In genomic region chr15:70596354-70597055, GRCh38 we compare ENCODE assay signal across 9 cellular contexts.
DNase-seq lines count a peak whose midpoint lies in the region; ATAC-seq, FAIRE-seq and TF ChIP-seq lines count a peak whose summit lies in the region.
"Had no signal": no experiment of that assay in that cellular context is flagged by ENCODE, and none has a peak within 500 bp of the region (broad histone marks: within the 10 kb centered on the region; RNA-seq: fewer than 3 reads in every experiment).

No MANE protein-coding gene starts in this region.

- H2AFZ ChIP-seq in mesenchymal stem cell (ENCODE audit: low read depth, low read length) = no peak overlapping the region

- H3K9ac ChIP-seq in mesenchymal stem cell (ENCODE audit: low read length) = no peak overlapping the region

- H3K4me1 ChIP-seq in mesenchymal stem cell (ENCODE audit: control insufficient read depth, insufficient read depth, low read depth, low read length) = peaks cover 3% of the 10 kb centered on the region

- DNase-seq in GM03348 (ENCODE audit: low spot score) = peak; percentile 72
- DNase-seq in HTR-8/SVneo (ENCODE audit: insufficient read length, low spot score) = peak; percentile 65
- peak; percentile 60 for DNase-seq in astrocyte of the cerebellum (ENCODE audit: low read depth)
- peak; percentile 88 for DNase-seq in mesenchymal stem cell
- DNase-seq in midbrain (lab: John Stamatoyannopoulos, UW) = no peak

- FAIRE-seq in HTR-8/SVneo (lab: Jason Lieb, UNC) = peak; percentile 57
- FAIRE-seq: TTC549 had no signal

- in situ Hi-C loops in astrocyte of the cerebellum (cut with HindIII; ENCODE audit: low sequenced_read_pairs) = no loop called here

- H3K27me3 ChIP-seq in mesenchymal stem cell (ENCODE audit: control insufficient read depth in 1 of 2, insufficient read depth in 1 of 2, low read length in 2 of 2) = peaks cover 0 to 31% of the 10 kb centered on the region in 2 experiments

- no peak overlapping the region for H2BK15ac ChIP-seq in mesenchymal stem cell (ENCODE audit: low read depth, poor library complexity, severe bottlenecking)

- no peak overlapping the region for H3K18ac ChIP-seq in mesenchymal stem cell (ENCODE audit: low read depth in 1 of 2, low read length in 2 of 2)

- 100% methylated on average over 2 of the region's 2 CpGs for WGBS in mesenchymal stem cell

- no peak overlapping the region for H2BK5ac ChIP-seq in mesenchymal stem cell (ENCODE audit: low read depth, low read length, poor library complexity, severe bottlenecking)

- H4K8ac ChIP-seq in mesenchymal stem cell (ENCODE audit: low read length) = no peak overlapping the region

- H3K14ac ChIP-seq in mesenchymal stem cell (ENCODE audit: low read length in 2 of 2) = no peak overlapping the region

- no peaks in the 10 kb centered on the region for H3K79me1 ChIP-seq in mesenchymal stem cell (replicated peaks; ENCODE audit: low read length, poor library complexity, severe bottlenecking)

- no peak overlapping the region for H2AK5ac ChIP-seq in mesenchymal stem cell (ENCODE audit: low read length, severe bottlenecking)

- H3K4ac ChIP-seq in mesenchymal stem cell (ENCODE audit: low read depth in 1 of 2, low read length in 2 of 2) = no peak overlapping the region

- no peak overlapping the region for H2BK12ac ChIP-seq in mesenchymal stem cell (ENCODE audit: low read length in 2 of 2)

- H3K9me3 ChIP-seq in mesenchymal stem cell (ENCODE audit: control insufficient read depth, low read length) = peaks cover 40% of the 10 kb centered on the region

- no peaks in the 10 kb centered on the region for H3K36me3 ChIP-seq in mesenchymal stem cell (ENCODE audit: control insufficient read depth in 1 of 2, insufficient read depth in 2 of 2, low read depth in 1 of 2, low read length in 2 of 2)

- no peak for TF ChIP-seq CTCF in astrocyte of the cerebellum (IDR thresholded peaks at IDR 0.05; ENCODE audit: low read depth, low read length, missing control alignments)

- H3K23ac ChIP-seq in mesenchymal stem cell (ENCODE audit: low read length in 2 of 2) = no peak overlapping the region

- no peak overlapping the region for H4K91ac ChIP-seq in mesenchymal stem cell (ENCODE audit: low read length)

- no peak overlapping the region for H3K4me2 ChIP-seq in mesenchymal stem cell (ENCODE audit: low read length, poor library complexity, severe bottlenecking)

- no peak overlapping the region for H2BK120ac ChIP-seq in mesenchymal stem cell (ENCODE audit: low read depth, low read length)

- H3K27ac ChIP-seq in mesenchymal stem cell (ENCODE audit: low read length, poor library complexity, severe bottlenecking) = no peak overlapping the region

- no peak overlapping the region for H3K4me3 ChIP-seq in astrocyte of the cerebellum (ENCODE audit: low read depth, low read length)
- H3K4me3 ChIP-seq in mesenchymal stem cell (ENCODE audit: insufficient read depth in 1 of 2, low read depth in 1 of 2, low read length in 2 of 2) = no peak overlapping the region

- no peak for ATAC-seq in HG02678 (IDR thresholded peaks at IDR 0.05; ENCODE audit: unreplicated experiment)
- no peak for ATAC-seq in GM19324 (IDR thresholded peaks at IDR 0.05; ENCODE audit: low FRiP score, unreplicated experiment)
- no peak for ATAC-seq in GM21737 (IDR thresholded peaks at IDR 0.05; ENCODE audit: unreplicated experiment)
